Comparison of ENCODE assay signal across 15 cellular contexts in genomic region chr10:50567384-50567783, GRCh38. TPM values are rescaled to one million over a fixed set of nuclear protein-coding genes. Genes with fewer than 3 reads are reported as not detected.
DNase-seq lines count a peak whose midpoint lies in the region; ATAC-seq and TF ChIP-seq lines count a peak whose summit lies in the region.
"Had no signal": no experiment of that assay in that cellular context is flagged by ENCODE, and none has a peak within 500 bp of the region (broad histone marks: within the 10 kb centered on the region; RNA-seq: fewer than 3 reads in every experiment).

No MANE protein-coding gene starts in this region.

- H3K36me3 ChIP-seq in upper lobe of right lung: no peaks in the 10 kb centered on the region
- H3K36me3 ChIP-seq: sigmoid colon had no signal

- H3K36me3 Mint-ChIP-seq in effector memory CD8-positive, alpha-beta T cell (ENCODE audit: insufficient read depth): no peaks in the 10 kb centered on the region

- H3K4me3 Mint-ChIP-seq in effector memory CD8-positive, alpha-beta T cell: no peak overlapping the region
- H3K4me3 Mint-ChIP-seq: activated naive CD8-positive, alpha-beta T cell treated with anti-CD3 and anti-CD28 coated beads for 36 hours; activated T-cell treated with anti-CD3 and anti-CD28 coated beads, Interleukin-2, amount 50 U/mL, for 4 hours; neural crest cell; type B pancreatic cell had no signal

- TF ChIP-seq CTCF in dorsolateral prefrontal cortex (IDR thresholded peaks at IDR 0.05 in 54 of 56, conservative IDR thresholded peaks at IDR 0.05 in 2 of 56; ENCODE audit: low read depth in 1 of 56, partially characterized antibody in 56 of 56) (no peak), upper lobe of right lung (IDR thresholded peaks at IDR 0.05) (no peak)

- intact Hi-C loops in left ventricle myocardium superior (cut with micrococcal nuclease) (no loop called here), right cardiac atrium (cut with DNase I) (no loop called here), dorsolateral prefrontal cortex (cut with DNase I) (no loop called here), upper lobe of right lung (cut with DNase I) (no loop called here)

- no peaks in the 10 kb centered on the region for H3K27me3 Mint-ChIP-seq in effector memory CD8-positive, alpha-beta T cell
- H3K27me3 Mint-ChIP-seq: activated naive CD8-positive, alpha-beta T cell treated with anti-CD3 and anti-CD28 coated beads for 36 hours; type B pancreatic cell had no signal

- no peaks in the 10 kb centered on the region for H3K27me3 ChIP-seq in right cardiac atrium (ENCODE audit: control insufficient read depth, insufficient read depth)
- H3K27me3 ChIP-seq in dorsolateral prefrontal cortex: no peaks in the 10 kb centered on the region
- H3K27me3 ChIP-seq in upper lobe of right lung: no peaks in the 10 kb centered on the region
- H3K27me3 ChIP-seq: sigmoid colon had no signal

- no peak overlapping the region for H3K27ac ChIP-seq in right cardiac atrium (ENCODE audit: low read length)
- H3K27ac ChIP-seq in dorsolateral prefrontal cortex: peak overlapping the region in 23 of 59 donors; percentile 2 to 52 (median 23)
- H3K27ac ChIP-seq in upper lobe of right lung: no peak overlapping the region
- H3K27ac ChIP-seq: sigmoid colon had no signal

- no peaks in the 10 kb centered on the region for H3K9me3 Mint-ChIP-seq in effector memory CD8-positive, alpha-beta T cell
- H3K9me3 Mint-ChIP-seq: activated naive CD8-positive, alpha-beta T cell treated with anti-CD3 and anti-CD28 coated beads for 36 hours; activated T-cell treated with anti-CD3 and anti-CD28 coated beads, Interleukin-2, amount 50 U/mL, for 4 hours; neural crest cell; type B pancreatic cell had no signal

- no peak overlapping the region for H3K27ac Mint-ChIP-seq in effector memory CD8-positive, alpha-beta T cell
- H3K27ac Mint-ChIP-seq: activated naive CD8-positive, alpha-beta T cell treated with anti-CD3 and anti-CD28 coated beads for 36 hours; type B pancreatic cell had no signal

- ATAC-seq in left ventricle myocardium superior (peak; percentile 56), right cardiac atrium (no peak), upper lobe of right lung (peak; percentile 60)
- no peak for ATAC-seq in effector memory CD8-positive, alpha-beta T cell (replicated peaks)
- ATAC-seq: activated T-cell treated with anti-CD3 and anti-CD28 coated beads, Interleukin-2, amount 50 U/mL, for 4 hours had no signal

- H3K4me3 ChIP-seq in right cardiac atrium (ENCODE audit: low read length) (no peak overlapping the region), dorsolateral prefrontal cortex (no peak overlapping the region), upper lobe of right lung (no peak overlapping the region)
- H3K4me3 ChIP-seq: sigmoid colon had no signal

- H3K9me3 ChIP-seq in right cardiac atrium (ENCODE audit: control insufficient read depth, low read length): no peaks in the 10 kb centered on the region
- H3K9me3 ChIP-seq in upper lobe of right lung: no peaks in the 10 kb centered on the region
- H3K9me3 ChIP-seq: sigmoid colon had no signal

- WGBS in right cardiac atrium: 63% methylated on average over 3 of the region's 3 CpGs

- peaks cover 15 to 26% of the 10 kb centered on the region in 2 donors for H3K4me1 Mint-ChIP-seq in effector memory CD8-positive, alpha-beta T cell (ENCODE audit: low read depth in 2 of 2)

- DNase-seq in left ventricle myocardium superior: no peak
- DNase-seq in right cardiac atrium: no peak
- DNase-seq in NCI-H2171 (lab: John Stamatoyannopoulos, UW): peak; percentile 32
- peak in 8 of 10 donors; percentile 31 to 84 (median 48) for DNase-seq in dorsolateral prefrontal cortex
- no peak for DNase-seq in upper lobe of right lung
- no peak for DNase-seq in globus pallidus (ENCODE audit: low spot score)
- no peak for DNase-seq in effector memory CD8-positive, alpha-beta T cell
- no peak for DNase-seq in activated CD4-positive, alpha-beta T cell treated with anti-CD3 and anti-CD28 coated beads for 4 hours
- DNase-seq: activated naive CD8-positive, alpha-beta T cell treated with anti-CD3 and anti-CD28 coated beads for 36 hours; activated T-cell treated with anti-CD3 and anti-CD28 coated beads, Interleukin-2, amount 50 U/mL, for 4 hours; mesenchymal stem cell; sigmoid colon; stimulated activated CD4-positive, alpha-beta T cell treated with anti-CD3 and anti-CD28 coated beads, Interleukin-2, amount 100 ng/mL, for 48 hours had no signal

- H3K4me1 ChIP-seq in right cardiac atrium (ENCODE audit: control insufficient read depth, insufficient read depth, low read length): peaks cover 5% of the 10 kb centered on the region
- no peaks in the 10 kb centered on the region for H3K4me1 ChIP-seq in upper lobe of right lung

RNA-seq across cellular contexts. Expression of gene SGMS1, which starts 56.4 kb away (rescaled TPM):
- 21.9 TPM for total RNA-seq in left ventricle myocardium superior
- total RNA-seq in right cardiac atrium: 10 to 100 TPM; 24.5 to 26.0 (median 24.9) TPM
- 12.0 TPM for polyA plus RNA-seq in right cardiac atrium
- total RNA-seq in dorsolateral prefrontal cortex: 100 to 1,000 TPM in 1 of 120 experiments, 10 to 100 TPM in 119; 37.8 to 101 (median 59.4) TPM
- 73.1 TPM for total RNA-seq in upper lobe of right lung

Comparison
In these comparisons a context has a peak if more than half of its experiments do, and no peak if none do; other contexts are left out.
1. ATAC-seq: peak in left ventricle myocardium superior (single experiment) and upper lobe of right lung (single experiment); none in right cardiac atrium (0 of 2) and effector memory CD8-positive, alpha-beta T cell (single experiment).
2. DNase-seq: peak in NCI-H2171 (single experiment) and dorsolateral prefrontal cortex (8 of 10); none in left ventricle myocardium superior (single experiment), right cardiac atrium (0 of 3), upper lobe of right lung (single experiment), globus pallidus (single experiment), effector memory CD8-positive, alpha-beta T cell (0 of 3) and activated CD4-positive, alpha-beta T cell treated with anti-CD3 and anti-CD28 coated beads for 4 hours (0 of 2).